In genomic region chr11:68461284-68461861, GRCh38 we compare ENCODE assay signal across 8 cellular contexts. TPM values are rescaled to one million over a fixed set of nuclear protein-coding genes. Genes with fewer than 3 reads are reported as not detected.
DNase-seq lines count a peak whose midpoint lies in the region; ATAC-seq lines count a peak whose summit lies in the region.

No MANE protein-coding gene starts in this region.

- H3K4me1 Mint-ChIP-seq in activated naive CD8-positive, alpha-beta T cell treated with anti-CD3 and anti-CD28 coated beads, Interleukin-2, amount 50 U/mL, for 24 hours: peaks cover 53% of the 10 kb centered on the region

- H3K4me1 ChIP-seq in Karpas-422 (ENCODE audit: low read length): peaks cover 31% of the 10 kb centered on the region
- peaks cover 27% of the 10 kb centered on the region for H3K4me1 ChIP-seq in stomach smooth muscle (ENCODE audit: control insufficient read depth, insufficient read depth, low read length)

- DNase-seq in ELR (ENCODE audit: low read depth) (peak; percentile 39), Karpas-422 (peak; percentile 46), iris pigment epithelial cell (ENCODE audit: low read depth) (peak; percentile 17), hippocampal formation (lab: John Stamatoyannopoulos, UW) (no peak)
- DNase-seq in activated naive CD8-positive, alpha-beta T cell treated with anti-CD3 and anti-CD28 coated beads, Interleukin-2, amount 50 U/mL, for 24 hours: no peak

- peaks cover 3% of the 10 kb centered on the region for H3K27me3 Mint-ChIP-seq in activated naive CD8-positive, alpha-beta T cell treated with anti-CD3 and anti-CD28 coated beads, Interleukin-2, amount 50 U/mL, for 24 hours

- peaks cover 47% of the 10 kb centered on the region for H4K20me1 ChIP-seq in Karpas-422 (ENCODE audit: insufficient read depth, low read depth, low read length)

- H3K27ac ChIP-seq in Karpas-422 (ENCODE audit: low read length) (no peak overlapping the region), stomach smooth muscle (ENCODE audit: low read length) (peak overlapping the region; percentile 73)

- peak overlapping the region; percentile 99 for H3K4me3 Mint-ChIP-seq in activated naive CD8-positive, alpha-beta T cell treated with anti-CD3 and anti-CD28 coated beads, Interleukin-2, amount 50 U/mL, for 24 hours

- peaks cover 14% of the 10 kb centered on the region for H3K36me3 ChIP-seq in Karpas-422 (ENCODE audit: insufficient read depth, low read length)
- no peaks in the 10 kb centered on the region for H3K36me3 ChIP-seq in stomach smooth muscle (ENCODE audit: control insufficient read depth in 2 of 2, insufficient read depth in 2 of 2, low read length in 2 of 2)

- H3K27ac Mint-ChIP-seq in activated naive CD8-positive, alpha-beta T cell treated with anti-CD3 and anti-CD28 coated beads, Interleukin-2, amount 50 U/mL, for 24 hours: peak overlapping the region; percentile 78

- no peaks in the 10 kb centered on the region for H3K9me2 ChIP-seq in Karpas-422 (replicated peaks; ENCODE audit: insufficient read depth, low read length)

- H3K9me3 Mint-ChIP-seq in activated naive CD8-positive, alpha-beta T cell treated with anti-CD3 and anti-CD28 coated beads, Interleukin-2, amount 50 U/mL, for 24 hours: no peaks in the 10 kb centered on the region

- no peak overlapping the region for H2AFZ ChIP-seq in Karpas-422 (ENCODE audit: low read length)

- no peak for ATAC-seq in activated naive CD8-positive, alpha-beta T cell treated with anti-CD3 and anti-CD28 coated beads, Interleukin-2, amount 50 U/mL, for 24 hours
- ATAC-seq in HG02840 (IDR thresholded peaks at IDR 0.05; ENCODE audit: low FRiP score, unreplicated experiment): no peak
- no peak for ATAC-seq in HG03439 (IDR thresholded peaks at IDR 0.05; ENCODE audit: unreplicated experiment)

- H3K4me3 ChIP-seq in Karpas-422 (ENCODE audit: low read length): peak overlapping the region; percentile 97
- peak overlapping the region; percentile 83 to 91 for H3K4me3 ChIP-seq in stomach smooth muscle (ENCODE audit: low read length in 2 of 2)

- H3K9me3 ChIP-seq in Karpas-422 (ENCODE audit: low read length) (no peaks in the 10 kb centered on the region), stomach smooth muscle (ENCODE audit: control insufficient read depth in 2 of 2, low read length in 2 of 2) (no peaks in the 10 kb centered on the region)

- H3K9ac ChIP-seq in Karpas-422 (ENCODE audit: low read length) (peak overlapping the region; percentile 95), stomach smooth muscle (ENCODE audit: low read length in 2 of 2) (peak overlapping the region; percentile 76 to 80)

- peaks cover 58% of the 10 kb centered on the region for H3K79me2 ChIP-seq in Karpas-422 (ENCODE audit: low read length)

- H3K4me2 ChIP-seq in Karpas-422 (ENCODE audit: low read depth, low read length, poor library complexity, severe bottlenecking): peak overlapping the region; percentile 100

- H3K27me3 ChIP-seq in Karpas-422 (ENCODE audit: low read length) (no peaks in the 10 kb centered on the region), stomach smooth muscle (ENCODE audit: control insufficient read depth in 1 of 2, insufficient read depth in 2 of 2, low read length in 2 of 2) (no peaks in the 10 kb centered on the region)

- H3K36me3 Mint-ChIP-seq in activated naive CD8-positive, alpha-beta T cell treated with anti-CD3 and anti-CD28 coated beads, Interleukin-2, amount 50 U/mL, for 24 hours (ENCODE audit: low read depth): peaks cover 7% of the 10 kb centered on the region

RNA-seq across cellular contexts. Expression of gene PPP6R3, which starts 0.8 kb away (rescaled TPM):
- 109 and 140 TPM in 2 replicates for total RNA-seq in Karpas-422 (2014; rRNA removed; shearing (Covaris generic); ENCODE audit: low replicate concordance)

Comparison
In these comparisons a context has a peak if more than half of its experiments do, and no peak if none do; other contexts are left out.
1. DNase-seq: peak in ELR (single experiment), Karpas-422 (single experiment) and iris pigment epithelial cell (single experiment); none in activated naive CD8-positive, alpha-beta T cell treated with anti-CD3 and anti-CD28 coated beads, Interleukin-2, amount 50 U/mL, for 24 hours (single experiment) and hippocampal formation (0 of 2).